In the genomic region with DNA sequence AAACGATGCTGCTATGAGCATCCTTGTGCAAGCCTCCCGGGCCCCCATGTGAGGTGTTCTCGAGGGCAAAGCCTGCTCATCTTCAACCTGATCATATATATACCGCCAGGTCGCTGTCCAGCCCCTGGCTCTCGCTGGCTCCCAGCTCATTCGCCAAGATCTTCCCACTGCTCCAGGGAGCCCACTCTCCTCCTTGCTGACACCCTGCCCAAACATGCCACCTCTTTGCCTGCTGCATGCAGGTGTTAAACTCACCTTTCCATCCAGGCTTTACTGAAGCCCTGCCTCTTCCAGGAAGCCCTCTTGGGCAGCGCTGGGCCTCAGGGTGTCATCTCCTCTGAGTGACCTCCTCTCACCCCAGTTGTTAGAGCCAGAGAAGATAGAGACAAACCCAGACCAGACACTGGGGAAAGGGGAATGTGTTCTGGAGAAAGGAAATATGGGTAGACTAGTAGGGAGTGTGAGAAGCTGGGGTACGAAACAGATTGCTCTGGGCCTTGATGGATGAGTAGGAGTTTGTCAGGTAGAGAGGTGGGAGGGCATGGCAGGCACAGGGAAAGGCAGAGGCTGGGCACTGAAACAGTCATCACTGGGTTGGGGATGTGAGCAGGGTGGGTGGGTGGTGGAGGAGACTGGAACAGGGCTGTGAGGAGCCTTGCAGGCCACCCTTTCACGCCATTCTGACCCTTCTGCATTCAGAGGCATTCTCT, we compare ENCODE assay signal across 21 cellular contexts. TPM values are rescaled to one million over a fixed set of nuclear protein-coding genes. Genes with fewer than 3 reads are reported as not detected.
DNase-seq lines count a peak whose midpoint lies in the region; ATAC-seq, FAIRE-seq and TF ChIP-seq lines count a peak whose summit lies in the region.
"Had no signal": no experiment of that assay in that cellular context is flagged by ENCODE, and none has a peak within 500 bp of the region (broad histone marks: within the 10 kb centered on the region; RNA-seq: fewer than 3 reads in every experiment).

No MANE protein-coding gene starts in this region.

- no peaks in the 10 kb centered on the region for H3K36me3 Mint-ChIP-seq in activated naive CD4-positive, alpha-beta T cell treated with anti-CD3 and anti-CD28 coated beads for 36 hours (ENCODE audit: low read depth)
- H3K36me3 Mint-ChIP-seq in activated naive CD4-positive, alpha-beta T cell treated with anti-CD3 and anti-CD28 coated beads, Interleukin-2, amount 50 U/mL, for 72 hours: no peaks in the 10 kb centered on the region
- H3K36me3 Mint-ChIP-seq in activated naive CD8-positive, alpha-beta T cell treated with anti-CD3 and anti-CD28 coated beads for 36 hours: no peaks in the 10 kb centered on the region
- H3K36me3 Mint-ChIP-seq in naive B cell (no peaks in the 10 kb centered on the region), type B pancreatic cell (no peaks in the 10 kb centered on the region)

- TF ChIP-seq CTCF in type B pancreatic cell (conservative IDR thresholded peaks at IDR 0.05): no peak

- no peak overlapping the region for H3K27ac Mint-ChIP-seq in activated naive CD4-positive, alpha-beta T cell treated with anti-CD3 and anti-CD28 coated beads for 36 hours
- H3K27ac Mint-ChIP-seq in activated naive CD4-positive, alpha-beta T cell treated with anti-CD3 and anti-CD28 coated beads, Interleukin-2, amount 50 U/mL, for 72 hours: no peak overlapping the region
- H3K27ac Mint-ChIP-seq in activated naive CD8-positive, alpha-beta T cell treated with anti-CD3 and anti-CD28 coated beads for 36 hours: no peak overlapping the region
- H3K27ac Mint-ChIP-seq in naive B cell (peak overlapping the region in 1 of 6 donors; percentile 44), type B pancreatic cell (no peak overlapping the region)
- H3K27ac Mint-ChIP-seq: T-helper 2 cell treated with Interferon-gamma antibody and Interleukin-4, amounts not matched to agents 5 μg/mL and 100 μg/mL, for 36 hours had no signal

- intact Hi-C loops in activated naive CD4-positive, alpha-beta T cell treated with anti-CD3 and anti-CD28 coated beads for 36 hours (cut with micrococcal nuclease): no loop called here

- H3K27me3 Mint-ChIP-seq in activated naive CD4-positive, alpha-beta T cell treated with anti-CD3 and anti-CD28 coated beads for 36 hours (ENCODE audit: low read depth): peaks cover 64% of the 10 kb centered on the region
- H3K27me3 Mint-ChIP-seq in activated naive CD8-positive, alpha-beta T cell treated with anti-CD3 and anti-CD28 coated beads for 36 hours: peaks cover 69% of the 10 kb centered on the region
- peaks cover 64 to 83% (median 83%) of the 10 kb centered on the region in 3 donors for H3K27me3 Mint-ChIP-seq in naive B cell
- H3K27me3 Mint-ChIP-seq in type B pancreatic cell: peaks cover 86% of the 10 kb centered on the region

- peak overlapping the region; percentile 61 for H3K4me3 Mint-ChIP-seq in activated naive CD4-positive, alpha-beta T cell treated with anti-CD3 and anti-CD28 coated beads for 36 hours
- peak overlapping the region; percentile 8 for H3K4me3 Mint-ChIP-seq in activated naive CD8-positive, alpha-beta T cell treated with anti-CD3 and anti-CD28 coated beads for 36 hours
- H3K4me3 Mint-ChIP-seq in naive B cell (peak overlapping the region in 7 of 8 donors; percentile 48 to 88 (median 69)), type B pancreatic cell (peak overlapping the region; percentile 83)

- no peak for ATAC-seq in activated naive CD4-positive, alpha-beta T cell treated with anti-CD3 and anti-CD28 coated beads, Interleukin-2, amount 50 U/mL, for 72 hours
- no peak for ATAC-seq in naive B cell (ENCODE audit: low read depth in 2 of 2)
- ATAC-seq: left cardiac atrium, upper lobe of right lung had no signal

- DNase-seq in activated naive CD4-positive, alpha-beta T cell treated with anti-CD3 and anti-CD28 coated beads for 36 hours: no peak
- DNase-seq in activated naive CD4-positive, alpha-beta T cell treated with anti-CD3 and anti-CD28 coated beads, Interleukin-2, amount 50 U/mL, for 72 hours (ENCODE audit: low spot score in 2 of 2): no peak
- DNase-seq in activated naive CD8-positive, alpha-beta T cell treated with anti-CD3 and anti-CD28 coated beads for 36 hours: no peak
- no peak for DNase-seq in naive B cell
- no peak for DNase-seq in type B pancreatic cell (ENCODE audit: extremely low spot score, unreplicated experiment)
- DNase-seq in NCI-H1930 (lab: John Stamatoyannopoulos, UW): no peak
- DNase-seq in GM19239 (ENCODE audit: insufficient read length, low spot score): no peak
- no peak for DNase-seq in SKM-1 treated with dmso at 0.1 percent for 144 hours (lab: John Stamatoyannopoulos, UW; ENCODE audit: unreplicated experiment)
- DNase-seq: ACHN; activated CD4-positive, alpha-beta T cell treated with anti-CD3 and anti-CD28 coated beads for 4 hours; activated T-cell treated with anti-CD3 and anti-CD28 coated beads for 4 hours; cerebellar nuclear complex; left cardiac atrium; NCI-H146; NCI-H345; Right ventricle myocardium superior; stimulated activated CD4-positive, alpha-beta T cell treated with anti-CD3 and anti-CD28 coated beads, Interleukin-12 subunit alpha, Interleukin-12 subunit beta, amount 100 ng/mL, for 4 hours; stimulated activated naive CD4-positive, alpha-beta T cell treated with Interleukin-2 at 50 U/mL for 16 hours; upper lobe of right lung had no signal

- H3K9me3 Mint-ChIP-seq in activated naive CD4-positive, alpha-beta T cell treated with anti-CD3 and anti-CD28 coated beads for 36 hours: no peaks in the 10 kb centered on the region
- no peaks in the 10 kb centered on the region for H3K9me3 Mint-ChIP-seq in activated naive CD4-positive, alpha-beta T cell treated with anti-CD3 and anti-CD28 coated beads, Interleukin-2, amount 50 U/mL, for 72 hours
- H3K9me3 Mint-ChIP-seq in activated naive CD8-positive, alpha-beta T cell treated with anti-CD3 and anti-CD28 coated beads for 36 hours: no peaks in the 10 kb centered on the region
- H3K9me3 Mint-ChIP-seq in naive B cell: peaks cover 0 to 6% (median 0%) of the 10 kb centered on the region in 7 donors
- no peaks in the 10 kb centered on the region for H3K9me3 Mint-ChIP-seq in type B pancreatic cell
- H3K9me3 Mint-ChIP-seq: T-helper 2 cell treated with Interferon-gamma antibody and Interleukin-4, amounts not matched to agents 5 μg/mL and 100 μg/mL, for 36 hours had no signal

- H3K4me1 Mint-ChIP-seq in activated naive CD4-positive, alpha-beta T cell treated with anti-CD3 and anti-CD28 coated beads for 36 hours (ENCODE audit: low read depth): peaks cover 2% of the 10 kb centered on the region
- no peaks in the 10 kb centered on the region for H3K4me1 Mint-ChIP-seq in activated naive CD8-positive, alpha-beta T cell treated with anti-CD3 and anti-CD28 coated beads for 36 hours
- H3K4me1 Mint-ChIP-seq in naive B cell (peaks cover 5 to 11% (median 6%) of the 10 kb centered on the region in 3 donors), type B pancreatic cell (ENCODE audit: unreplicated experiment) (peaks cover 9% of the 10 kb centered on the region)

- CTCF ChIA-PET in activated naive CD4-positive, alpha-beta T cell treated with anti-CD3 and anti-CD28 coated beads for 36 hours (lab: Charles Lee): interaction anchor here (0.7 kb wide), 1 partner anchor 30 kb away, joined by 4 read pairs; no protein-coding TSS in a partner anchor

- FAIRE-seq in GM19239 (lab: Jason Lieb, UNC): no peak
- FAIRE-seq: endometrium had no signal

RNA-seq across cellular contexts. Expression of a gene that starts 1.2 kb away (rescaled TPM):
- total RNA-seq in activated naive CD4-positive, alpha-beta T cell treated with anti-CD3 and anti-CD28 coated beads for 36 hours: 10 to 100 TPM in 1 of 2 experiments, 1 to 10 TPM in 1; 9.2 to 13.7 TPM
- 10 to 100 TPM; 29.7 to 40.2 TPM for total RNA-seq in activated naive CD4-positive, alpha-beta T cell treated with anti-CD3 and anti-CD28 coated beads, Interleukin-2, amount 50 U/mL, for 72 hours
- total RNA-seq in activated naive CD8-positive, alpha-beta T cell treated with anti-CD3 and anti-CD28 coated beads for 36 hours: 10 to 100 TPM; 10.5 to 14.6 TPM
- polyA plus RNA-seq in naive B cell (ENCODE audit: low read depth in 6 of 6): 10 to 100 TPM; 15.3 to 35.5 (median 21.1) TPM
- 78.0 and 79.8 TPM in 2 replicates for total RNA-seq in type B pancreatic cell (ENCODE audit: low replicate concordance)

Comparison
In these comparisons a context has a peak if more than half of its experiments do, and no peak if none do; other contexts are left out.
1. H3K4me3 Mint-ChIP-seq: peak in every context shown above with its lines; median percentile 83 in type B pancreatic cell; 69 in naive B cell; 61 in activated naive CD4-positive, alpha-beta T cell treated with anti-CD3 and anti-CD28 coated beads for 36 hours; 8 in activated naive CD8-positive, alpha-beta T cell treated with anti-CD3 and anti-CD28 coated beads for 36 hours.